8 cellular contexts compared by ENCODE assay signal in genomic region chr10:101694056-101694673, GRCh38. TPM values are rescaled to one million over a fixed set of nuclear protein-coding genes. Genes with fewer than 3 reads are reported as not detected.
DNase-seq lines count a peak whose midpoint lies in the region; ATAC-seq and TF ChIP-seq lines count a peak whose summit lies in the region.

No MANE protein-coding gene starts in this region.

- peaks cover 62% of the 10 kb centered on the region for H3K79me2 ChIP-seq in hepatocyte

- intact Hi-C loops in Calu3 (cut with micrococcal nuclease; ENCODE audit: unreplicated experiment), result no loop called here
- intact Hi-C loops in sciatic nerve (cut with DNase I), result no loop called here

- peak overlapping the region; percentile 83 for H3K4me2 ChIP-seq in hepatocyte

- CTCF ChIA-PET in Calu3 (lab: Charles Lee), result interaction anchor here (0.6 kb wide), 1 partner anchor 231 kb away, joined by 3 read pairs; no protein-coding TSS in a partner anchor
- CTCF ChIA-PET in T-cell (lab: Charles Lee), result interaction anchor here in 1 of 2 donors (1.3 kb wide), 1 partner anchor 87 kb away, joined by 4 read pairs; no protein-coding TSS in a partner anchor

- ATAC-seq in GM19455 (IDR thresholded peaks at IDR 0.05; ENCODE audit: unreplicated experiment), result peak; percentile 57
- ATAC-seq in T-cell (replicated peaks in 1 of 4), result peak; percentile 67 to 78 (median 74)
- peak; percentile 92 for ATAC-seq in sciatic nerve

- H3K4me3 Mint-ChIP-seq in Calu3 (ENCODE audit: low read depth, unreplicated experiment), result peak overlapping the region; percentile 84
- H3K4me3 Mint-ChIP-seq in T-cell, result peak overlapping the region; percentile 94 to 95 (median 94)

- peaks cover 22% of the 10 kb centered on the region for H4K20me1 ChIP-seq in hepatocyte (ENCODE audit: insufficient read depth, poor library complexity, severe bottlenecking)

- H3K36me3 Mint-ChIP-seq in Calu3 (ENCODE audit: insufficient read depth, unreplicated experiment), result peaks cover 15% of the 10 kb centered on the region
- peaks cover 3% of the 10 kb centered on the region for H3K36me3 Mint-ChIP-seq in T-cell

- BruUV-seq in Calu3 (replicated peaks; lab: Mats Ljungman, UMichigan), result no TSS peak

- TF ChIP-seq CTCF in Calu3 (IDR thresholded peaks at IDR 0.05; ENCODE audit: unreplicated experiment) (no peak), HL-60 (IDR thresholded peaks at IDR 0.05; ENCODE audit: insufficient read depth, low read length) (no peak), hepatocyte (IDR thresholded peaks at IDR 0.05; ENCODE audit: poor library complexity) (no peak)

- H3K4me3 ChIP-seq in HL-60 (replicated peaks; ENCODE audit: insufficient read depth, low read length) (peak overlapping the region; percentile 58), hepatocyte (peak overlapping the region; percentile 98)

- H3K9me2 ChIP-seq in hepatocyte (replicated peaks; ENCODE audit: insufficient read depth), result no peaks in the 10 kb centered on the region

- H3K4me1 Mint-ChIP-seq in Calu3 (ENCODE audit: low read depth, unreplicated experiment) (no peaks in the 10 kb centered on the region), T-cell (peaks cover 43 to 56% (median 52%) of the 10 kb centered on the region in 3 donors)

- H3K27ac ChIP-seq in HL-60 (replicated peaks) (peak overlapping the region; percentile 98), hepatocyte (peak overlapping the region; percentile 100)

- H3K9me3 Mint-ChIP-seq in Calu3 (ENCODE audit: low read depth, unreplicated experiment) (no peaks in the 10 kb centered on the region), T-cell (no peaks in the 10 kb centered on the region)

- H3K27ac Mint-ChIP-seq in Calu3 (ENCODE audit: unreplicated experiment), result peak overlapping the region; percentile 95
- H3K27ac Mint-ChIP-seq in T-cell, result peak overlapping the region; percentile 97 to 99

- H3K27me3 ChIP-seq in HL-60 (ENCODE audit: insufficient read depth, poor library complexity, severe bottlenecking), result no peaks in the 10 kb centered on the region
- H3K27me3 ChIP-seq in hepatocyte, result no peaks in the 10 kb centered on the region

- no peaks in the 10 kb centered on the region for H3K36me3 ChIP-seq in hepatocyte (replicated peaks; ENCODE audit: insufficient read depth, low read depth)

- POLR2A ChIA-PET in T-cell (lab: Charles Lee), result interaction anchor here (0.5 to 0.7 kb wide), 3 partner anchors 11 to 702 kb away, joined by 3 read pairs; partner anchors contain the start of gene NPM3 (in 1 of the 2)

- H3K27me3 Mint-ChIP-seq in Calu3 (ENCODE audit: unreplicated experiment), result no peaks in the 10 kb centered on the region
- no peaks in the 10 kb centered on the region for H3K27me3 Mint-ChIP-seq in T-cell

- H3K9me3 ChIP-seq in hepatocyte (ENCODE audit: low read depth), result no peaks in the 10 kb centered on the region

- DNase-seq in Calu3 (peak; percentile 57), HL-60 (ENCODE audit: low read depth in 1 of 2, low spot score in 1 of 2) (peak; percentile 42 to 56), T-cell (peak; percentile 35 to 79 (median 62)), anterior cingulate cortex (lab: John Stamatoyannopoulos, UW) (peak in 53 of 58 donors; percentile 3 to 81 (median 60)), hepatocyte (ENCODE audit: low spot score) (peak; percentile 81), sciatic nerve (ENCODE audit: low spot score) (peak; percentile 78), NCI-H1105 treated with DMSO at 0.1 percent for 48 hours (lab: John Stamatoyannopoulos, UW) (no peak)

- peak overlapping the region; percentile 69 for H2AFZ ChIP-seq in hepatocyte

- peaks cover 37% of the 10 kb centered on the region for H3K4me1 ChIP-seq in hepatocyte (ENCODE audit: insufficient read depth)

- WGBS in hepatocyte (ENCODE audit: low lambda C conversion rate, missing lambda C conversion rate), result under 1% methylated on average over 16 of the region's 60 CpGs

RNA-seq across cellular contexts. Expression of gene FBXW4, which starts 0.8 kb away (rescaled TPM):
- total RNA-seq in Calu3 (2022) (15.7 and 18.7 TPM in 2 replicates), T-cell (10 to 100 TPM; 83.7 to 90.4 (median 86.9) TPM), hepatocyte (28.5 and 32.7 TPM in 2 replicates), sciatic nerve (87.2 TPM)
- 13.1 and 15.5 TPM in 2 replicates for polyA plus RNA-seq in hepatocyte
